Comparison of ENCODE assay signal across 15 cellular contexts in genomic region chr20:47338131-47338628, GRCh38. TPM values are rescaled to one million over a fixed set of nuclear protein-coding genes. Genes with fewer than 3 reads are reported as not detected.
DNase-seq lines count a peak whose midpoint lies in the region; ATAC-seq and TF ChIP-seq lines count a peak whose summit lies in the region.
"Had no signal": no experiment of that assay in that cellular context is flagged by ENCODE, and none has a peak within 500 bp of the region (broad histone marks: within the 10 kb centered on the region; RNA-seq: fewer than 3 reads in every experiment).

No MANE protein-coding gene starts in this region.

- H3K36me3 Mint-ChIP-seq in WTC11 (peaks cover 30% of the 10 kb centered on the region), nephron (ENCODE audit: low read depth) (peaks cover 47% of the 10 kb centered on the region)

- no peak for TF ChIP-seq EP300 in transverse colon (IDR thresholded peaks at IDR 0.05; ENCODE audit: low read depth)

- H3K4me1 ChIP-seq in transverse colon = peaks cover 37 to 76% (median 52%) of the 10 kb centered on the region in 4 donors

- CTCF ChIA-PET in WTC11 (lab: Charles Lee) = interaction anchor here (0.7 to 1.6 kb wide), 5 partner anchors 10 to 46 kb away, joined by 3 to 6 read pairs (median 4); no protein-coding TSS in a partner anchor

- H3K4me3 Mint-ChIP-seq in WTC11 (no peak overlapping the region), nephron (no peak overlapping the region)
- H3K4me3 Mint-ChIP-seq: activated CD4-positive, alpha-beta memory T cell treated with anti-CD3 and anti-CD28 coated beads, Interleukin-2, amount 10 ng/mL, durations not matched to agents 7 days and 5 days had no signal

- H3K9me3 ChIP-seq in transverse colon = no peaks in the 10 kb centered on the region
- H3K9me3 ChIP-seq: thyroid gland had no signal

- H3K4me1 Mint-ChIP-seq in WTC11 = peaks cover 61% of the 10 kb centered on the region
- peaks cover 36% of the 10 kb centered on the region for H3K4me1 Mint-ChIP-seq in nephron

- H3K27ac ChIP-seq in transverse colon = peak overlapping the region in 3 of 4 donors; percentile 89 to 90 (median 90)
- H3K27ac ChIP-seq: C4-2B, thyroid gland had no signal

- H3K9me3 Mint-ChIP-seq in WTC11 (no peaks in the 10 kb centered on the region), nephron (no peaks in the 10 kb centered on the region)
- H3K9me3 Mint-ChIP-seq: activated CD4-positive, alpha-beta memory T cell treated with anti-CD3 and anti-CD28 coated beads, Interleukin-2, amount 10 ng/mL, durations not matched to agents 7 days and 5 days had no signal

- ATAC-seq in WTC11 = no peak
- ATAC-seq in Right ventricle myocardium superior (ENCODE audit: poor library complexity) = peak; percentile 14
- no peak for ATAC-seq in HG03354 (IDR thresholded peaks at IDR 0.05; ENCODE audit: poor library complexity, severe bottlenecking, unreplicated experiment)
- ATAC-seq: PC-3 had no signal

- in situ Hi-C loops in transverse colon (cut with MboI; ENCODE audit: low pct_ligation_motif_present in 1 of 4, low pct_unique_long_range_greater_than_20kb in 1 of 4, low sequenced_read_pairs in 3 of 4) = no loop called here

- peak overlapping the region; percentile 94 for H3K27ac Mint-ChIP-seq in WTC11
- H3K27ac Mint-ChIP-seq in nephron = peak overlapping the region; percentile 25 to 68 (median 35)
- H3K27ac Mint-ChIP-seq: activated CD4-positive, alpha-beta memory T cell treated with anti-CD3 and anti-CD28 coated beads, Interleukin-2, amount 10 ng/mL, durations not matched to agents 7 days and 5 days had no signal

- TF ChIP-seq POLR2A in transverse colon (IDR thresholded peaks at IDR 0.05) = no peak

- 90 to 91% methylated on average over 2 to 10 of the region's 11 CpGs for WGBS in transverse colon (ENCODE audit: low coverage in 1 of 2), 2 donors

- intact Hi-C loops in Right ventricle myocardium superior (cut with DNase I) = no loop called here
- intact Hi-C loops in transverse colon (cut with DNase I; ENCODE audit: low total_unique reads) = no loop called here

- DNase-seq in WTC11 (ENCODE audit: low spot score) (no peak), Right ventricle myocardium superior (peak; percentile 55), transverse colon (no peak), NCI-H2029 treated with DMSO at 0.1 percent for 48 hours (lab: John Stamatoyannopoulos, UW) (no peak), 8988T (no peak)
- DNase-seq: activated CD4-positive, alpha-beta memory T cell treated with anti-CD3 and anti-CD28 coated beads, Interleukin-2, amount 10 ng/mL, durations not matched to agents 7 days and 5 days; amniotic stem cell; mesendoderm; NCI-H69; PC-3; stimulated activated CD4-positive, alpha-beta T cell treated with anti-CD3 and anti-CD28 coated beads, Interleukin-4, amount 100 ng/mL, for 1 hour; thyroid gland had no signal

- TF ChIP-seq CTCF in WTC11 (IDR thresholded peaks at IDR 0.05) = no peak
- no peak for TF ChIP-seq CTCF in nephron (IDR thresholded peaks at IDR 0.05; ENCODE audit: unreplicated experiment in 3 of 3)
- no peak for TF ChIP-seq CTCF in transverse colon (IDR thresholded peaks at IDR 0.05)

- no peaks in the 10 kb centered on the region for H3K27me3 ChIP-seq in transverse colon
- H3K27me3 ChIP-seq: thyroid gland had no signal

- peaks cover 0 to 8% (median 0%) of the 10 kb centered on the region in 4 donors for H3K36me3 ChIP-seq in transverse colon
- H3K36me3 ChIP-seq: thyroid gland had no signal

- H3K27me3 Mint-ChIP-seq in WTC11 (ENCODE audit: low read depth) (no peaks in the 10 kb centered on the region), nephron (ENCODE audit: low read depth) (no peaks in the 10 kb centered on the region)
- H3K27me3 Mint-ChIP-seq: activated CD4-positive, alpha-beta memory T cell treated with anti-CD3 and anti-CD28 coated beads, Interleukin-2, amount 10 ng/mL, durations not matched to agents 7 days and 5 days had no signal

- H3K4me3 ChIP-seq in transverse colon = no peak overlapping the region
- H3K4me3 ChIP-seq: thyroid gland had no signal

- POLR2A ChIA-PET in WTC11 (lab: Charles Lee) = interaction anchor here (1.4 to 1.6 kb wide), 2 partner anchors 22 to 31 kb away, joined by 3 to 4 read pairs; no protein-coding TSS in a partner anchor

TF ChIP-seq in WTC11, 78 proteins besides CTCF, POLR2A, EP300 and RAD21:
- TF ChIP-seq GABPB1 (CRISPR knock-in tag; IDR thresholded peaks at IDR 0.05) = 0 out of 2 replicates have a peak, but pooled peaks have one; percentile 14
- TF ChIP-seq ELF4 (CRISPR knock-in tag; IDR thresholded peaks at IDR 0.05; ENCODE audit: low read depth) = no peak

RNA-seq across cellular contexts. Expression of gene ZMYND8, which starts 18.3 kb away (rescaled TPM):
- total RNA-seq in WTC11 (2021) (114 to 149 TPM (median 127 TPM) in 3 replicates), Right ventricle myocardium superior (37.7 TPM), transverse colon (10 to 100 TPM; 41.6 to 79.4 (median 60.7) TPM)
